25 cellular contexts compared by ENCODE assay signal in genomic region chr1:42006093-42006492, GRCh38.
"Had no signal": no experiment of that assay in that cellular context is flagged by ENCODE, and none has a peak within 500 bp of the region (broad histone marks: within the 10 kb centered on the region; RNA-seq: fewer than 3 reads in every experiment).

No MANE protein-coding gene starts in this region.

- DNase-seq: hypothalamus; islet precursor cell; left ventricle myocardium inferior; mesendoderm; naive B cell; natural killer cell; nephron progenitor cell; occipital lobe; ovary; right lobe of liver; stimulated activated CD4-positive, alpha-beta T cell treated with anti-CD3 and anti-CD28 coated beads, Interleukin-1b, Interleukin-23, amount 100 ng/mL, for 48 hours; stimulated activated CD4-positive, alpha-beta T cell treated with anti-CD3 and anti-CD28 coated beads, Interleukin-2, amount 100 ng/mL, for 48 hours; stimulated activated naive B cell treated with anti-CD40 and anti-IgM and Interleukin-4, amounts not matched to agents 10 μg/mL and 1 μg/mL and 100 μg/mL, for 72 hours; stimulated activated naive CD8-positive, alpha-beta T cell treated with anti-CD3 and anti-CD28 coated beads, Interleukin-15, Interleukin-2, amounts not matched to agents 100 U/mL and 50 U/mL, for 24 hours; stomach; testis; thyroid gland; transverse colon; upper lobe of left lung had no signal

- H3K36me3 ChIP-seq: left ventricle myocardium inferior, neural progenitor cell, neutrophil, ovary, right atrium auricular region, right lobe of liver, stomach, thyroid gland, transverse colon, upper lobe of left lung, vagina had no signal

- H3K27me3 ChIP-seq: neutrophil, ovary, right atrium auricular region, right lobe of liver, stomach, testis, thyroid gland, transverse colon, upper lobe of left lung, vagina had no signal

- H3K4me3 ChIP-seq: left ventricle myocardium inferior, lung, neural progenitor cell, ovary, right atrium auricular region, right lobe of liver, smooth muscle cell, stomach, testis, thyroid gland, transverse colon, upper lobe of left lung, vagina had no signal

- H3K9ac ChIP-seq: neural progenitor cell had no signal

- H3K9me3 ChIP-seq: left ventricle myocardium inferior, neutrophil, ovary, right atrium auricular region, right lobe of liver, stomach, testis, thyroid gland, transverse colon, upper lobe of left lung, vagina had no signal

- ATAC-seq: natural killer cell; stimulated activated naive B cell treated with anti-CD40 and anti-IgM and Interleukin-4, amounts not matched to agents 10 μg/mL and 1 μg/mL and 100 μg/mL, for 72 hours; stimulated activated naive CD8-positive, alpha-beta T cell treated with anti-CD3 and anti-CD28 coated beads, Interleukin-15, Interleukin-2, amounts not matched to agents 100 U/mL and 50 U/mL, for 24 hours had no signal

- H3K4me1 ChIP-seq: neural progenitor cell, right atrium auricular region, stomach, testis, transverse colon, vagina had no signal

- H3K27ac ChIP-seq: left ventricle myocardium inferior, neural progenitor cell, neutrophil, ovary, right atrium auricular region, right lobe of liver, stomach, testis, thyroid gland, transverse colon, upper lobe of left lung, vagina had no signal

- H3K4me2 ChIP-seq: neural progenitor cell, smooth muscle cell had no signal

- H2AFZ ChIP-seq: neural progenitor cell had no signal
